In genomic region chr10:55740110-55740509, GRCh38 we compare ENCODE assay signal across 16 cellular contexts.
DNase-seq lines count a peak whose midpoint lies in the region; ATAC-seq, FAIRE-seq and TF ChIP-seq lines count a peak whose summit lies in the region.
"Had no signal": no experiment of that assay in that cellular context is flagged by ENCODE, and none has a peak within 500 bp of the region (broad histone marks: within the 10 kb centered on the region; RNA-seq: fewer than 3 reads in every experiment).

No MANE protein-coding gene starts in this region.

- H3K79me2 ChIP-seq in HepG2 (ENCODE audit: insufficient read depth, low read length) (no peaks in the 10 kb centered on the region), OCI-LY3 (ENCODE audit: low read length) (no peaks in the 10 kb centered on the region)

- H4K20me1 ChIP-seq in HepG2 (ENCODE audit: insufficient read depth, low read length): no peaks in the 10 kb centered on the region
- no peaks in the 10 kb centered on the region for H4K20me1 ChIP-seq in OCI-LY3 (ENCODE audit: insufficient read depth, low read length)
- H4K20me1 ChIP-seq: BLaER1 treated with 17β-estradiol and CSF1 and Interleukin-3, amounts not matched to agents 10 nM and 100 nM had no signal

- H2AFZ ChIP-seq in HepG2 (ENCODE audit: low read length): no peak overlapping the region
- peak overlapping the region; percentile 74; the same call in 1 of the 2 replicates for H2AFZ ChIP-seq in OCI-LY3 (ENCODE audit: low read depth, low read length)
- H2AFZ ChIP-seq: GM23338 had no signal

- TF ChIP-seq RAD21 in liver (IDR thresholded peaks at IDR 0.05) (no peak), HepG2 (CRISPR knock-in tag; IDR thresholded peaks at IDR 0.05) (no peak)

- no TSS peak for BruUV-seq in HepG2 (replicated peaks; lab: Mats Ljungman, UMichigan)

- in situ Hi-C loops in HepG2 (cut with HindIII; ENCODE audit: extremely low pct_ligation_motif_present, low pct_unique_long_range_greater_than_20kb): loop anchor here (25.0 kb wide), 1 partner anchor 653 kb away; no protein-coding TSS in a partner anchor

- TF ChIP-seq POLR2A in HepG2 (IDR thresholded peaks at IDR 0.05; ENCODE audit: insufficient read depth in 1 of 2, low read depth in 2 of 2, low read length in 2 of 2) (no peak), Peyer's patch (IDR thresholded peaks at IDR 0.05) (no peak)

- peaks cover 0 to 14% (median 3%) of the 10 kb centered on the region in 4 donors for H3K4me1 ChIP-seq in liver (ENCODE audit: control insufficient read depth in 4 of 4, insufficient read depth in 4 of 4, low read length in 3 of 4)
- peaks cover 6% of the 10 kb centered on the region; the same call in 1 of the 2 replicates for H3K4me1 ChIP-seq in HepG2 (ENCODE audit: insufficient read depth, low read length)
- H3K4me1 ChIP-seq in OCI-LY3 (ENCODE audit: low read length): peaks cover 5% of the 10 kb centered on the region; the same call in 1 of the 2 replicates
- no peaks in the 10 kb centered on the region for H3K4me1 ChIP-seq in Peyer's patch
- H3K4me1 ChIP-seq: HAP-1 had no signal

- TF ChIP-seq CTCF in liver (IDR thresholded peaks at IDR 0.05; ENCODE audit: low read depth, low read length, missing input control) (no peak), HepG2 (CRISPR knock-in tag; IDR thresholded peaks at IDR 0.05) (no peak), OCI-LY3 (IDR thresholded peaks at IDR 0.05; ENCODE audit: low read depth, low read length) (no peak), Peyer's patch (IDR thresholded peaks at IDR 0.05) (no peak)

- POLR2A ChIA-PET in HepG2 (lab: Yijun Ruan, JAX): no interaction called here

- H3K9ac ChIP-seq in liver (ENCODE audit: low read depth in 1 of 2, low read length in 2 of 2) (no peak overlapping the region), HepG2 (ENCODE audit: insufficient read depth, low read depth, low read length) (no peak overlapping the region), OCI-LY3 (ENCODE audit: low read length) (no peak overlapping the region)
- H3K9ac ChIP-seq: BLaER1 treated with 17β-estradiol and CSF1 and Interleukin-3, amounts not matched to agents 10 nM and 100 nM had no signal

- no peak for DNase-seq in HepG2 (ENCODE audit: low spot score)
- no peak for DNase-seq in left lobe of liver (ENCODE audit: low spot score)
- DNase-seq in Peyer's patch: no peak
- DNase-seq in substantia nigra (lab: John Stamatoyannopoulos, UW): no peak
- DNase-seq: 8988T; CD8-positive, alpha-beta T cell; IMR-90 had no signal

- 67% methylated on average over 2 of the region's 2 CpGs for WGBS in liver
- WGBS in HepG2 (ENCODE audit: low lambda C conversion rate): 0% methylated on average over 2 of the region's 2 CpGs

- H3K4me3 ChIP-seq in liver (ENCODE audit: low read depth in 1 of 3, low read length in 3 of 3) (no peak overlapping the region), HepG2 (replicated peaks in 1 of 3; ENCODE audit: insufficient read depth in 1 of 3, low read depth in 2 of 3, low read length in 3 of 3) (no peak overlapping the region), OCI-LY3 (ENCODE audit: low read length) (no peak overlapping the region), Peyer's patch (no peak overlapping the region)
- H3K4me3 ChIP-seq: BLaER1 treated with 17β-estradiol and CSF1 and Interleukin-3, amounts not matched to agents 10 nM and 100 nM; GM23338; HAP-1; K562 had no signal

- CTCF ChIA-PET in HepG2 (lab: Yijun Ruan, JAX; ENCODE audit: low intra/inter-chr PET ratio, low total read pairs): no interaction called here

- no peak for FAIRE-seq in HepG2 (lab: Jason Lieb, UNC)
- FAIRE-seq: K562 had no signal

- no peak for TF ChIP-seq EP300 in HepG2 (IDR thresholded peaks at IDR 0.05; ENCODE audit: low read depth in 2 of 2, low read length in 2 of 2)
- no peak for TF ChIP-seq EP300 in HepG2 (CRISPR knock-in tag; IDR thresholded peaks at IDR 0.05; ENCODE audit: borderline replicate concordance)

- ATAC-seq in HepG2: no peak
- ATAC-seq in left lobe of liver: peak; percentile 49
- no peak for ATAC-seq in HG03039 (IDR thresholded peaks at IDR 0.05; ENCODE audit: unreplicated experiment)
- no peak for ATAC-seq in HG02884 (IDR thresholded peaks at IDR 0.05; ENCODE audit: unreplicated experiment)
- ATAC-seq: CD8-positive, alpha-beta T cell; K562 had no signal

- intact Hi-C loops in HepG2 (cut with micrococcal nuclease; ENCODE audit: unreplicated experiment): loop anchor here (2.0 kb wide), 1 partner anchor 71 kb away; no protein-coding TSS in a partner anchor

- no peaks in the 10 kb centered on the region for H3K36me3 ChIP-seq in liver (ENCODE audit: control insufficient read depth in 4 of 4, insufficient read depth in 3 of 4, low read depth in 1 of 4, low read length in 3 of 4)
- no peaks in the 10 kb centered on the region for H3K36me3 ChIP-seq in HepG2 (replicated peaks in 1 of 2; ENCODE audit: control insufficient read depth in 1 of 2, insufficient read depth in 2 of 2, low read length in 2 of 2)
- no peaks in the 10 kb centered on the region for H3K36me3 ChIP-seq in OCI-LY3 (replicated peaks; ENCODE audit: low read depth, low read length)
- no peaks in the 10 kb centered on the region for H3K36me3 ChIP-seq in Peyer's patch
- H3K36me3 ChIP-seq: BLaER1 treated with 17β-estradiol and CSF1 and Interleukin-3, amounts not matched to agents 10 nM and 100 nM; HAP-1 had no signal

- no peaks in the 10 kb centered on the region for H3K9me3 ChIP-seq in liver (ENCODE audit: control insufficient read depth in 4 of 4, low read length in 3 of 4)
- no peaks in the 10 kb centered on the region for H3K9me3 ChIP-seq in HepG2 (ENCODE audit: low read length)
- H3K9me3 ChIP-seq in OCI-LY3 (ENCODE audit: insufficient read depth, low read length): no peaks in the 10 kb centered on the region
- no peaks in the 10 kb centered on the region for H3K9me3 ChIP-seq in Peyer's patch
- H3K9me3 ChIP-seq: HAP-1 had no signal

- H3K27me3 ChIP-seq in liver (ENCODE audit: control insufficient read depth in 4 of 4, insufficient read depth in 4 of 4, low read length in 3 of 4) (no peaks in the 10 kb centered on the region), HepG2 (ENCODE audit: control insufficient read depth in 1 of 2, insufficient read depth in 2 of 2, low read length in 2 of 2) (no peaks in the 10 kb centered on the region), OCI-LY3 (ENCODE audit: low read depth, low read length) (no peaks in the 10 kb centered on the region), Peyer's patch (no peaks in the 10 kb centered on the region)
- H3K27me3 ChIP-seq: BLaER1 treated with 17β-estradiol and CSF1 and Interleukin-3, amounts not matched to agents 10 nM and 100 nM had no signal

- H3K4me2 ChIP-seq in HepG2 (ENCODE audit: low read depth, low read length): no peak overlapping the region
- peak overlapping the region; percentile 56; the same call in 1 of the 2 replicates for H3K4me2 ChIP-seq in OCI-LY3 (ENCODE audit: low read length)
- H3K4me2 ChIP-seq: BLaER1 treated with 17β-estradiol and CSF1 and Interleukin-3, amounts not matched to agents 10 nM and 100 nM; GM23338 had no signal

- no peak overlapping the region for H3K27ac ChIP-seq in liver (ENCODE audit: low read depth in 1 of 2, low read length in 2 of 2)
- no peak overlapping the region for H3K27ac ChIP-seq in HepG2 (ENCODE audit: extremely low read length, insufficient read depth, low read length)
- H3K27ac ChIP-seq in OCI-LY3 (ENCODE audit: low read length): no peak overlapping the region
- no peak overlapping the region for H3K27ac ChIP-seq in Peyer's patch
- H3K27ac ChIP-seq in substantia nigra (ENCODE audit: low read depth, low read length, poor library complexity, severe bottlenecking): no peak overlapping the region
- H3K27ac ChIP-seq: BLaER1 treated with 17β-estradiol and CSF1 and Interleukin-3, amounts not matched to agents 10 nM and 100 nM; HL-60 had no signal

TF ChIP-seq in liver, 16 proteins besides CTCF, POLR2A, EP300 and RAD21 (continues in another document):
- no peak for TF ChIP-seq GABPA (IDR thresholded peaks at IDR 0.05 in 1 of 2, conservative IDR thresholded peaks at IDR 0.05 in 1 of 2)
- TF ChIP-seq SP1 (IDR thresholded peaks at IDR 0.05): no peak
- peak; percentile 3 for TF ChIP-seq YY1 (IDR thresholded peaks at IDR 0.05)
- no peak for TF ChIP-seq EGR1 (IDR thresholded peaks at IDR 0.05; ENCODE audit: low read depth in 2 of 2)
- no peak for TF ChIP-seq JUND (IDR thresholded peaks at IDR 0.05)
- TF ChIP-seq, protein P1, sequence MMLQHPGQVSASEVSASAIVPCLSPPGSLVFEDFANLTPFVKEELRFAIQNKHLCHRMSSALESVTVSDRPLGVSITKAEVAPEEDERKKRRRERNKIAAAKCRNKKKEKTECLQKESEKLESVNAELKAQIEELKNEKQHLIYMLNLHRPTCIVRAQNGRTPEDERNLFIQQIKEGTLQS (IDR thresholded peaks at IDR 0.05): no peak
- peak in 1 of 2 donors; percentile 40 for TF ChIP-seq RXRA (IDR thresholded peaks at IDR 0.05)
- no peak for TF ChIP-seq FOXA2 (IDR thresholded peaks at IDR 0.05)

TF ChIP-seq in HepG2, 621 proteins besides CTCF, POLR2A, EP300 and RAD21:
- no peak for TF ChIP-seq ZSCAN22 (CRISPR knock-in tag; IDR thresholded peaks at IDR 0.05)
- no peak for TF ChIP-seq ZFYVE20 (CRISPR knock-in tag; IDR thresholded peaks at IDR 0.05; ENCODE audit: borderline replicate concordance, low read depth)
- no peak for TF ChIP-seq TRIM24 (CRISPR knock-in tag; IDR thresholded peaks at IDR 0.05)
- no peak for TF ChIP-seq HMGXB4 (CRISPR knock-in tag; IDR thresholded peaks at IDR 0.05; ENCODE audit: borderline replicate concordance in 1 of 2, low read depth in 1 of 2)
TF ChIP-seq in HepG2: peak in this region for 0.
